ENCODE assay signal across 4 cellular contexts in the genomic region with DNA sequence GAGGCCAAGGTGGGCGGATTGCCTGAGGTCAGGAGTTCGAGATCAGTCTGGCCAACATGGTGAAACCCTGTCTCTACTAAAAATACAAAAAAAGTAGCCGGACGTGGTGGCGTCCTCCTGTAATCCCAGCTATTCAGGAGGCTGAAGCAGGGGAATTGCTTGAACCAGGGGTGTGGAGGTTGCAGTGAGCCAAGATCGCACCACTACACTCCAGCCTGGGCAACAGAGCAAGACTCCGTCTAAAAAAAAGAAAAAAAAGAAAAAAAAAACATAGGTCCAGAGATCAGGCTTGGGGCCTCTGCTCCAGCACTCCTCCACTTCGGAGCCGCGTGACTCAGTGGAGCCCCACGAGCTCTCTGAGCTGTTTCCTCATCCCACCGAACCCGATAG. TPM values are rescaled to one million over a fixed set of nuclear protein-coding genes. Genes with fewer than 3 reads are reported as not detected.
"Had no signal": no experiment of that assay in that cellular context is flagged by ENCODE, and none has a peak within 500 bp of the region (broad histone marks: within the 10 kb centered on the region; RNA-seq: fewer than 3 reads in every experiment).

No MANE protein-coding gene starts in this region.

RNA-seq across cellular contexts. Expression of a gene that starts 2.6 kb away (rescaled TPM):
- total RNA-seq: natural killer cell had no signal
- polyA plus RNA-seq: immature natural killer cell, keratinocyte, mammary epithelial cell had no signal
